In genomic region chr10:123913688-123914268, GRCh38 we compare ENCODE assay signal across 13 cellular contexts. TPM values are rescaled to one million over a fixed set of nuclear protein-coding genes. Genes with fewer than 3 reads are reported as not detected.
DNase-seq lines count a peak whose midpoint lies in the region; ATAC-seq and TF ChIP-seq lines count a peak whose summit lies in the region.
"Had no signal": no experiment of that assay in that cellular context is flagged by ENCODE, and none has a peak within 500 bp of the region (broad histone marks: within the 10 kb centered on the region; RNA-seq: fewer than 3 reads in every experiment).

No MANE protein-coding gene starts in this region.

- peaks cover 55 to 76% of the 10 kb centered on the region in 2 donors for H3K27me3 Mint-ChIP-seq in stimulated activated naive B cell treated with anti-CD40 and anti-IgM and Interleukin-4, amounts not matched to agents 10 μg/mL and 1 μg/mL and 100 μg/mL, for 72 hours
- no peaks in the 10 kb centered on the region for H3K27me3 Mint-ChIP-seq in activated CD8-positive, alpha-beta T cell treated with anti-CD3 and anti-CD28 coated beads, Interleukin-2, amount 10 ng/mL, durations not matched to agents 7 days and 5 days (ENCODE audit: low read depth)

- peaks cover 54% of the 10 kb centered on the region for H3K27me3 ChIP-seq in PC-3 (ENCODE audit: low read length)

- H3K27ac ChIP-seq in PC-3 (ENCODE audit: low read length) = no peak overlapping the region

- CTCF ChIA-PET in PC-3 (lab: Charles Lee) = no interaction called here
- CTCF ChIA-PET in activated CD8-positive, alpha-beta T cell treated with anti-CD3 and anti-CD28 coated beads, Interleukin-2, amount 10 ng/mL, durations not matched to agents 7 days and 5 days (lab: Charles Lee) = no interaction called here

- no peaks in the 10 kb centered on the region for H3K79me2 ChIP-seq in PC-3 (ENCODE audit: low read length)

- H3F3A ChIP-seq in PC-3 (ENCODE audit: low read length, unreplicated experiment) = no peaks in the 10 kb centered on the region

- H3K4me3 Mint-ChIP-seq in stimulated activated naive B cell treated with anti-CD40 and anti-IgM and Interleukin-4, amounts not matched to agents 10 μg/mL and 1 μg/mL and 100 μg/mL, for 72 hours = no peak overlapping the region
- H3K4me3 Mint-ChIP-seq in activated CD8-positive, alpha-beta T cell treated with anti-CD3 and anti-CD28 coated beads, Interleukin-2, amount 10 ng/mL, durations not matched to agents 7 days and 5 days = no peak overlapping the region
- H3K4me3 Mint-ChIP-seq: activated CD4-positive, alpha-beta T cell treated with anti-CD3 and anti-CD28 coated beads, Interleukin-2, amount 10 ng/mL, durations not matched to agents 7 days and 5 days; activated naive CD4-positive, alpha-beta T cell treated with anti-CD3 and anti-CD28 coated beads for 36 hours; mesothelial cell of epicardium had no signal

- peaks cover 2 to 7% of the 10 kb centered on the region in 2 donors for H3K4me1 Mint-ChIP-seq in stimulated activated naive B cell treated with anti-CD40 and anti-IgM and Interleukin-4, amounts not matched to agents 10 μg/mL and 1 μg/mL and 100 μg/mL, for 72 hours
- peaks cover 10% of the 10 kb centered on the region for H3K4me1 Mint-ChIP-seq in activated CD8-positive, alpha-beta T cell treated with anti-CD3 and anti-CD28 coated beads, Interleukin-2, amount 10 ng/mL, durations not matched to agents 7 days and 5 days (ENCODE audit: low read depth)

- H3K36me3 Mint-ChIP-seq in stimulated activated naive B cell treated with anti-CD40 and anti-IgM and Interleukin-4, amounts not matched to agents 10 μg/mL and 1 μg/mL and 100 μg/mL, for 72 hours = no peaks in the 10 kb centered on the region
- H3K36me3 Mint-ChIP-seq in activated CD8-positive, alpha-beta T cell treated with anti-CD3 and anti-CD28 coated beads, Interleukin-2, amount 10 ng/mL, durations not matched to agents 7 days and 5 days (ENCODE audit: low read depth) = no peaks in the 10 kb centered on the region
- H3K36me3 Mint-ChIP-seq: mesothelial cell of epicardium had no signal

- ATAC-seq in stimulated activated naive B cell treated with anti-CD40 and anti-IgM and Interleukin-4, amounts not matched to agents 10 μg/mL and 1 μg/mL and 100 μg/mL, for 72 hours (replicated peaks) = peak; percentile 29 to 50
- no peak for ATAC-seq in PC-3
- no peak for ATAC-seq in activated CD8-positive, alpha-beta T cell treated with anti-CD3 and anti-CD28 coated beads, Interleukin-2, amount 10 ng/mL, durations not matched to agents 7 days and 5 days
- ATAC-seq: SK-N-SH treated with all-trans-retinoic acid at 6 μM for 48 hours had no signal

- H3K36me3 ChIP-seq in PC-3 (ENCODE audit: low read depth, low read length) = no peaks in the 10 kb centered on the region

- H3K9me3 ChIP-seq in PC-3 (ENCODE audit: low read length) = no peaks in the 10 kb centered on the region

- BruUV-seq in PC-3 (replicated peaks; lab: Mats Ljungman, UMichigan) = no TSS peak

- no peaks in the 10 kb centered on the region for H3K4me1 ChIP-seq in PC-3 (ENCODE audit: insufficient read depth, low read length)

- no peak overlapping the region for H3K9ac ChIP-seq in PC-3 (ENCODE audit: low read length)

- DNase-seq in NCI-H748 (lab: John Stamatoyannopoulos, UW; ENCODE audit: unreplicated experiment) = peak; percentile 76
- no peak for DNase-seq in NCI-H748 treated with DMSO at 0.1 percent for 48 hours (lab: John Stamatoyannopoulos, UW)
- DNase-seq in NOMO-1 treated with DMSO at 0.1 percent for 48 hours (lab: John Stamatoyannopoulos, UW; ENCODE audit: unreplicated experiment) = peak; percentile 69
- peak; percentile 60 for DNase-seq in fibroblast of mammary gland (ENCODE audit: low read depth)
- DNase-seq in stimulated activated naive B cell treated with anti-CD40 and anti-IgM and Interleukin-4, amounts not matched to agents 10 μg/mL and 1 μg/mL and 100 μg/mL, for 72 hours = no peak
- DNase-seq in PC-3 = no peak
- DNase-seq in 8988T = no peak
- no peak for DNase-seq in activated CD8-positive, alpha-beta T cell treated with anti-CD3 and anti-CD28 coated beads, Interleukin-2, amount 10 ng/mL, durations not matched to agents 7 days and 5 days
- DNase-seq: activated CD4-positive, alpha-beta T cell treated with anti-CD3 and anti-CD28 coated beads, Interleukin-2, amount 10 ng/mL, durations not matched to agents 7 days and 5 days; activated naive CD4-positive, alpha-beta T cell treated with anti-CD3 and anti-CD28 coated beads for 36 hours; NCI-H345 had no signal

- no peak overlapping the region for H3K27ac Mint-ChIP-seq in stimulated activated naive B cell treated with anti-CD40 and anti-IgM and Interleukin-4, amounts not matched to agents 10 μg/mL and 1 μg/mL and 100 μg/mL, for 72 hours
- H3K27ac Mint-ChIP-seq in activated CD8-positive, alpha-beta T cell treated with anti-CD3 and anti-CD28 coated beads, Interleukin-2, amount 10 ng/mL, durations not matched to agents 7 days and 5 days = no peak overlapping the region
- H3K27ac Mint-ChIP-seq: activated CD4-positive, alpha-beta T cell treated with anti-CD3 and anti-CD28 coated beads, Interleukin-2, amount 10 ng/mL, durations not matched to agents 7 days and 5 days; activated naive CD4-positive, alpha-beta T cell treated with anti-CD3 and anti-CD28 coated beads for 36 hours; mesothelial cell of epicardium had no signal

- TF ChIP-seq CTCF in fibroblast of mammary gland (conservative IDR thresholded peaks at IDR 0.05; ENCODE audit: control insufficient read depth, insufficient read depth, low read depth, low read length) (no peak), PC-3 (conservative IDR thresholded peaks at IDR 0.05; ENCODE audit: low read depth, low read length) (no peak)

- no peak overlapping the region for H3K4me3 ChIP-seq in fibroblast of mammary gland (ENCODE audit: control insufficient read depth, low read depth, low read length)
- no peak overlapping the region for H3K4me3 ChIP-seq in PC-3 (ENCODE audit: low read length)

- peaks cover 1 to 7% of the 10 kb centered on the region in 2 donors for H3K9me3 Mint-ChIP-seq in stimulated activated naive B cell treated with anti-CD40 and anti-IgM and Interleukin-4, amounts not matched to agents 10 μg/mL and 1 μg/mL and 100 μg/mL, for 72 hours
- peaks cover 8% of the 10 kb centered on the region for H3K9me3 Mint-ChIP-seq in activated CD8-positive, alpha-beta T cell treated with anti-CD3 and anti-CD28 coated beads, Interleukin-2, amount 10 ng/mL, durations not matched to agents 7 days and 5 days (ENCODE audit: insufficient read depth)
- H3K9me3 Mint-ChIP-seq: activated CD4-positive, alpha-beta T cell treated with anti-CD3 and anti-CD28 coated beads, Interleukin-2, amount 10 ng/mL, durations not matched to agents 7 days and 5 days had no signal

- no peaks in the 10 kb centered on the region for H3K9me2 ChIP-seq in PC-3 (replicated peaks; ENCODE audit: low read length)

- POLR2A ChIA-PET in PC-3 (lab: Charles Lee; ENCODE audit: unreplicated experiment) = no interaction called here
- POLR2A ChIA-PET in activated CD8-positive, alpha-beta T cell treated with anti-CD3 and anti-CD28 coated beads, Interleukin-2, amount 10 ng/mL, durations not matched to agents 7 days and 5 days (lab: Charles Lee) = no interaction called here

- H2AFZ ChIP-seq in PC-3 (ENCODE audit: low read length) = no peak overlapping the region

- intact Hi-C loops in PC-3 (cut with micrococcal nuclease) = no loop called here

- H4K20me1 ChIP-seq in PC-3 (ENCODE audit: low read length) = no peaks in the 10 kb centered on the region

- no peak overlapping the region for H3K4me2 ChIP-seq in PC-3 (ENCODE audit: low read length)

RNA-seq across cellular contexts. Expression of gene CPXM2, which starts 22.2 kb away (rescaled TPM):
- not detected in 2 replicates for total RNA-seq in PC-3 (2014; rRNA removed)
- total RNA-seq in activated CD8-positive, alpha-beta T cell treated with anti-CD3 and anti-CD28 coated beads, Interleukin-2, amount 10 ng/mL, durations not matched to agents 7 days and 5 days = not detected
- total RNA-seq: activated CD4-positive, alpha-beta T cell treated with anti-CD3 and anti-CD28 coated beads, Interleukin-2, amount 10 ng/mL, durations not matched to agents 7 days and 5 days; activated naive CD4-positive, alpha-beta T cell treated with anti-CD3 and anti-CD28 coated beads for 36 hours had no signal

Comparison
In these comparisons a context has a peak if more than half of its experiments do, and no peak if none do; other contexts are left out.
1. DNase-seq: peak in NCI-H748 (single experiment), NOMO-1 treated with DMSO at 0.1 percent for 48 hours (single experiment) and fibroblast of mammary gland (single experiment); none in NCI-H748 treated with DMSO at 0.1 percent for 48 hours (single experiment), stimulated activated naive B cell treated with anti-CD40 and anti-IgM and Interleukin-4, amounts not matched to agents 10 μg/mL and 1 μg/mL and 100 μg/mL, for 72 hours (single experiment), PC-3 (single experiment), 8988T (single experiment) and activated CD8-positive, alpha-beta T cell treated with anti-CD3 and anti-CD28 coated beads, Interleukin-2, amount 10 ng/mL, durations not matched to agents 7 days and 5 days (single experiment).
2. ATAC-seq: peak in stimulated activated naive B cell treated with anti-CD40 and anti-IgM and Interleukin-4, amounts not matched to agents 10 μg/mL and 1 μg/mL and 100 μg/mL, for 72 hours (2 of 2); none in PC-3 (single experiment) and activated CD8-positive, alpha-beta T cell treated with anti-CD3 and anti-CD28 coated beads, Interleukin-2, amount 10 ng/mL, durations not matched to agents 7 days and 5 days (single experiment).